ENCODE assay signal across 1 cellular context in genomic region chr15:40764766-40765136, GRCh38.
TF ChIP-seq lines count a peak whose summit lies in the region.

No MANE protein-coding gene starts in this region.

TF ChIP-seq in K562, 482 proteins besides CTCF, POLR2A, EP300 and RAD21:
- no peak for TF ChIP-seq KLF1 (tag; IDR thresholded peaks at IDR 0.05)
- peak; percentile 54 for TF ChIP-seq BHLHE40 (IDR thresholded peaks at IDR 0.05; ENCODE audit: low read length)
- 0 out of 6 replicates have a peak, but pooled peaks of 1 of the 3 experiments have one; percentile 6 for TF ChIP-seq ZBTB11 (CRISPR knock-in tag; IDR thresholded peaks at IDR 0.05)
- TF ChIP-seq DIDO1 (tag; IDR thresholded peaks at IDR 0.05; ENCODE audit: low read depth) = no peak
- TF ChIP-seq ZNF586 (CRISPR knock-in tag; conservative IDR thresholded peaks at IDR 0.05) = 0 out of 2 replicates have a peak, but pooled peaks have one; percentile 40
- TF ChIP-seq CBFB (CRISPR knock-in tag; IDR thresholded peaks at IDR 0.05) = no peak
- TF ChIP-seq TBP (optimal IDR thresholded peaks at IDR 0.05; ENCODE audit: low read depth, low read length) = no peak
- no peak for TF ChIP-seq ZFP91 (CRISPR knock-in tag; IDR thresholded peaks at IDR 0.05)
